In genomic region chr3:122671543-122671942, GRCh38 we compare ENCODE assay signal across 21 cellular contexts.
"Had no signal": no experiment of that assay in that cellular context is flagged by ENCODE, and none has a peak within 500 bp of the region (broad histone marks: within the 10 kb centered on the region; RNA-seq: fewer than 3 reads in every experiment).

No MANE protein-coding gene starts in this region.

- H3K9me3 Mint-ChIP-seq: natural killer cell treated with Interleukin-12 subunit alpha and Interleukin-12 subunit beta and Interleukin-15 and Interleukin-18, amount 100 ng/mL, for 72 hours; neural progenitor cell had no signal

- H3K27ac Mint-ChIP-seq: memory B cell; mesothelial cell of epicardium; natural killer cell treated with Interleukin-12 subunit alpha and Interleukin-12 subunit beta and Interleukin-15 and Interleukin-18, amount 100 ng/mL, for 72 hours; neural progenitor cell had no signal

- H3K4me3 Mint-ChIP-seq: memory B cell; mesothelial cell of epicardium; natural killer cell treated with Interleukin-12 subunit alpha and Interleukin-12 subunit beta and Interleukin-15 and Interleukin-18, amount 100 ng/mL, for 72 hours; neural progenitor cell had no signal

- DNase-seq: dermis blood vessel endothelial cell; esophagus squamous epithelium; foreskin fibroblast; glutamatergic neuron; islet precursor cell; left ventricle myocardium inferior; lower lobe of right lung; nucleus accumbens; ovary; right cardiac atrium; small intestine; stimulated activated CD4-positive, alpha-beta T cell treated with anti-CD3 and anti-CD28 coated beads, Interleukin-12 subunit alpha, Interleukin-12 subunit beta, amount 100 ng/mL, for 4 hours; stimulated activated naive CD4-positive, alpha-beta T cell; stomach; substantia nigra; trophoblast cell had no signal

- H3K4me1 Mint-ChIP-seq: neural progenitor cell had no signal

- ATAC-seq: gastroesophageal sphincter; lower lobe of right lung; natural killer cell treated with Interleukin-12 subunit alpha and Interleukin-12 subunit beta and Interleukin-15 and Interleukin-18, amount 100 ng/mL, for 72 hours; right cardiac atrium had no signal

- H3K36me3 Mint-ChIP-seq: mesothelial cell of epicardium, neural progenitor cell had no signal
